Comparison of ENCODE assay signal across 1 cellular context in the genomic region with DNA sequence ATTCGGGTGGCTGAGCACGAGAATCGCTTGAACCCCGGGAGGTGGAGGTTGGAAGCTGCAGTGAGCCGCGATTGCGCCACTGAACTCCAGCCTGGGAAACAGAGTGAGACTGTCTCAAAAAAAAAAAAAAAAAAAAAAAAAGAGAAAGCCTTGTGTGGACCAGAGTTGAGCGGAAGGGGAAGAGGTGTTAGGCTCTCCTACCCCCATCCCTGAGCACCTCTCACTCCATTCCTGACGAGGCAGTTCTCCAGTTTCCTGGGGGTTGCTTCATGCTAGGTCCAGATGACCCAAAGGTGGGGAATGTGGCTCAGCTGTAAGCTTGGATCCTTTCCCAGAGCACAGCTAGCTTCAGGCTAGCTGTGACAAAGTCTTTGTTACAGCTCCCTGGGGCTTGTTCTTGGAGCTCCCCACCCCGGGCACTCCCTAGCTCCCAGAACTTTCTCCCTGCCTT.
TF ChIP-seq lines count a peak whose summit lies in the region.

No MANE protein-coding gene starts in this region.

TF ChIP-seq in A549, 52 proteins besides CTCF, POLR2A, EP300 and RAD21 (continued from another document):
- TF ChIP-seq GATA3 (IDR thresholded peaks at IDR 0.05; ENCODE audit: borderline replicate concordance) (no peak; the same call in 1 of the 2 replicates), MAFK (IDR thresholded peaks at IDR 0.05; ENCODE audit: partially characterized antibody) (peak; percentile 61), BHLHE40 (IDR thresholded peaks at IDR 0.05; ENCODE audit: low read depth, low read length) (no peak), JUNB (IDR thresholded peaks at IDR 0.05) (no peak), CEBPB (IDR thresholded peaks at IDR 0.05) (peak; percentile 45 to 69; a peak in 2 of 4 replicates)
- TF ChIP-seq, protein P1, sequence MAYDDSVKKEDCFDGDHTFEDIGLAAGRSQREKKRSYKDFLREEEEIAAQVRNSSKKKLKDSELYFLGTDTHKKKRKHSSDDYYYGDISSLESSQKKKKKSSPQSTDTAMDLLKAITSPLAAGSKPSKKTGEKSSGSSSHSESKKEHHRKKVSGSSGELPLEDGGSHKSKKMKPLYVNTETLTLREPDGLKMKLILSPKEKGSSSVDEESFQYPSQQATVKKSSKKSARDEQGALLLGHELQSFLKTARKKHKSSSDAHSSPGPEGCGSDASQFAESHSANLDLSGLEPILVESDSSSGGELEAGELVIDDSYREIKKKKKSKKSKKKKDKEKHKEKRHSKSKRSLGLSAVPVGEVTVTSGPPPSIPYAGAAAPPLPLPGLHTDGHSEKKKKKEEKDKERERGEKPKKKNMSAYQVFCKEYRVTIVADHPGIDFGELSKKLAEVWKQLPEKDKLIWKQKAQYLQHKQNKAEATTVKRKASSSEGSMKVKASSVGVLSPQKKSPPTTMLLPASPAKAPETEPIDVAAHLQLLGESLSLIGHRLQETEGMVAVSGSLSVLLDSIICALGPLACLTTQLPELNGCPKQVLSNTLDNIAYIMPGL (CRISPR knock-in tag; IDR thresholded peaks at IDR 0.05; ENCODE audit: borderline replicate concordance), result no peak
